Comparison of ENCODE assay signal across 8 cellular contexts in genomic region chrX:17851854-17852253, GRCh38. TPM values are rescaled to one million over a fixed set of nuclear protein-coding genes. Genes with fewer than 3 reads are reported as not detected.
"Had no signal": no experiment of that assay in that cellular context is flagged by ENCODE, and none has a peak within 500 bp of the region (broad histone marks: within the 10 kb centered on the region; RNA-seq: fewer than 3 reads in every experiment).

No MANE protein-coding gene starts in this region.

- H3K4me1 ChIP-seq: HAP-1 had no signal

- H3K9ac ChIP-seq: GM23248 had no signal

- H3K4me3 ChIP-seq: GM23248, HAP-1, K562 had no signal

- H3K9me3 ChIP-seq: HAP-1 had no signal

- ATAC-seq: HCT116, K562 had no signal

- H3K27ac ChIP-seq: GM23248 had no signal

- H3K36me3 ChIP-seq: HAP-1 had no signal

- H2AFZ ChIP-seq: GM23248 had no signal

- DNase-seq: GM23248, GOT3, H7, HFFc6 had no signal

RNA-seq across cellular contexts. Expression of gene RAI2, which starts 9.2 kb away (rescaled TPM):
- total RNA-seq: GM23248, HFFc6, HT-29, K562 had no signal
- polyA plus RNA-seq: GM23248, K562 had no signal
